In genomic region chr21:45636459-45636858, GRCh38 we compare ENCODE assay signal across 21 cellular contexts.
"Had no signal": no experiment of that assay in that cellular context is flagged by ENCODE, and none has a peak within 500 bp of the region (broad histone marks: within the 10 kb centered on the region; RNA-seq: fewer than 3 reads in every experiment).

No MANE protein-coding gene starts in this region.

- H3K4me3 Mint-ChIP-seq: naive thymus-derived CD8-positive, alpha-beta T cell; neural crest cell; stimulated activated memory B cell treated with anti-CD40 and anti-IgM and Interleukin-4, amounts not matched to agents 10 μg/mL and 1 μg/mL and 100 μg/mL, for 72 hours; stimulated activated naive CD8-positive, alpha-beta T cell treated with anti-CD3 and anti-CD28 coated beads, Interleukin-15, Interleukin-2, amounts not matched to agents 100 ng/mL and 50 ng/mL, for 24 hours had no signal

- H3K36me3 Mint-ChIP-seq: naive thymus-derived CD8-positive, alpha-beta T cell; stimulated activated memory B cell treated with anti-CD40 and anti-IgM and Interleukin-4, amounts not matched to agents 10 μg/mL and 1 μg/mL and 100 μg/mL, for 72 hours had no signal

- H3K27ac Mint-ChIP-seq: naive thymus-derived CD8-positive, alpha-beta T cell; progenitor cell of endocrine pancreas; stimulated activated memory B cell treated with anti-CD40 and anti-IgM and Interleukin-4, amounts not matched to agents 10 μg/mL and 1 μg/mL and 100 μg/mL, for 72 hours; stimulated activated naive CD8-positive, alpha-beta T cell treated with anti-CD3 and anti-CD28 coated beads, Interleukin-15, Interleukin-2, amounts not matched to agents 100 ng/mL and 50 ng/mL, for 24 hours had no signal

- H3K9me3 Mint-ChIP-seq: naive thymus-derived CD8-positive, alpha-beta T cell; neural crest cell; stimulated activated memory B cell treated with anti-CD40 and anti-IgM and Interleukin-4, amounts not matched to agents 10 μg/mL and 1 μg/mL and 100 μg/mL, for 72 hours; stimulated activated naive CD8-positive, alpha-beta T cell treated with anti-CD3 and anti-CD28 coated beads, Interleukin-15, Interleukin-2, amounts not matched to agents 100 ng/mL and 50 ng/mL, for 24 hours had no signal

- H3K36me3 ChIP-seq: heart left ventricle, pancreas, tibial artery, upper lobe of right lung, vagina had no signal

- ATAC-seq: heart left ventricle; left colon; left ventricle myocardium superior; mucosa of descending colon; naive thymus-derived CD8-positive, alpha-beta T cell; pancreas; right cardiac atrium; stimulated activated memory B cell treated with anti-CD40 and anti-IgM and Interleukin-4, amounts not matched to agents 10 μg/mL and 1 μg/mL and 100 μg/mL, for 72 hours; upper lobe of right lung had no signal

- H3K27ac ChIP-seq: coronary artery, heart left ventricle, pancreas, tibial artery, upper lobe of right lung, vagina had no signal

- H3K4me1 ChIP-seq: pancreas, upper lobe of right lung, vagina had no signal

- FAIRE-seq: frontal cortex, pancreas had no signal

- H3K4me3 ChIP-seq: coronary artery, heart left ventricle, lung, mucosa of descending colon, pancreas, tibial artery, upper lobe of right lung, vagina had no signal

- DNase-seq: effector CD4-positive, alpha-beta T cell; heart left ventricle; hippocampal formation; left colon; left ventricle myocardium superior; mucosa of descending colon; naive thymus-derived CD8-positive, alpha-beta T cell; nucleus accumbens; stimulated activated CD4-positive, alpha-beta T cell treated with anti-CD3 and anti-CD28 coated beads, Interleukin-4, amount 100 ng/mL, for 24 hours; tibial artery; upper lobe of right lung had no signal

- H3K9me3 ChIP-seq: heart left ventricle, mucosa of descending colon, pancreas, tibial artery, upper lobe of right lung, vagina had no signal

- H3K27me3 ChIP-seq: pancreas, upper lobe of right lung, vagina had no signal

- H3K27me3 Mint-ChIP-seq: stimulated activated memory B cell treated with anti-CD40 and anti-IgM and Interleukin-4, amounts not matched to agents 10 μg/mL and 1 μg/mL and 100 μg/mL, for 72 hours had no signal

- H3K4me1 Mint-ChIP-seq: neural crest cell had no signal
